ENCODE assay signal across 1 cellular context in genomic region chr4:110904435-110905050, GRCh38.
A peak's percentile ranks its signal among the peaks of the same experiment; 100 is the strongest.
TF ChIP-seq lines count a peak whose summit lies in the region.

No MANE protein-coding gene starts in this region.

TF ChIP-seq in HEK293, 187 proteins besides CTCF, POLR2A, EP300 and RAD21 (continued from another document and continues in another):
- no peak for TF ChIP-seq ZBTB11 (tag by site-specific recombination; conservative IDR thresholded peaks at IDR 0.05; ENCODE audit: low read depth)
- TF ChIP-seq ZNF621 (tag by site-specific recombination; IDR thresholded peaks at IDR 0.05) = no peak
- TF ChIP-seq, protein P1, sequence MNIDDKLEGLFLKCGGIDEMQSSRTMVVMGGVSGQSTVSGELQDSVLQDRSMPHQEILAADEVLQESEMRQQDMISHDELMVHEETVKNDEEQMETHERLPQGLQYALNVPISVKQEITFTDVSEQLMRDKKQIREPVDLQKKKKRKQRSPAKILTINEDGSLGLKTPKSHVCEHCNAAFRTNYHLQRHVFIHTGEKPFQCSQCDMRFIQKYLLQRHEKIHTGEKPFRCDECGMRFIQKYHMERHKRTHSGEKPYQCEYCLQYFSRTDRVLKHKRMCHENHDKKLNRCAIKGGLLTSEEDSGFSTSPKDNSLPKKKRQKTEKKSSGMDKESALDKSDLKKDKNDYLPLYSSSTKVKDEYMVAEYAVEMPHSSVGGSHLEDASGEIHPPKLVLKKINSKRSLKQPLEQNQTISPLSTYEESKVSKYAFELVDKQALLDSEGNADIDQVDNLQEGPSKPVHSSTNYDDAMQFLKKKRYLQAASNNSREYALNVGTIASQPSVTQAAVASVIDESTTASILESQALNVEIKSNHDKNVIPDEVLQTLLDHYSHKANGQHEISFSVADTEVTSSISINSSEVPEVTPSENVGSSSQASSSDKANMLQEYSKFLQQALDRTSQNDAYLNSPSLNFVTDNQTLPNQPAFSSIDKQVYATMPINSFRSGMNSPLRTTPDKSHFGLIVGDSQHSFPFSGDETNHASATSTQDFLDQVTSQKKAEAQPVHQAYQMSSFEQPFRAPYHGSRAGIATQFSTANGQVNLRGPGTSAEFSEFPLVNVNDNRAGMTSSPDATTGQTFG (tag by site-specific recombination; IDR thresholded peaks at IDR 0.05; ENCODE audit: borderline replicate concordance) = peak; percentile 89
- TF ChIP-seq, protein P2, sequence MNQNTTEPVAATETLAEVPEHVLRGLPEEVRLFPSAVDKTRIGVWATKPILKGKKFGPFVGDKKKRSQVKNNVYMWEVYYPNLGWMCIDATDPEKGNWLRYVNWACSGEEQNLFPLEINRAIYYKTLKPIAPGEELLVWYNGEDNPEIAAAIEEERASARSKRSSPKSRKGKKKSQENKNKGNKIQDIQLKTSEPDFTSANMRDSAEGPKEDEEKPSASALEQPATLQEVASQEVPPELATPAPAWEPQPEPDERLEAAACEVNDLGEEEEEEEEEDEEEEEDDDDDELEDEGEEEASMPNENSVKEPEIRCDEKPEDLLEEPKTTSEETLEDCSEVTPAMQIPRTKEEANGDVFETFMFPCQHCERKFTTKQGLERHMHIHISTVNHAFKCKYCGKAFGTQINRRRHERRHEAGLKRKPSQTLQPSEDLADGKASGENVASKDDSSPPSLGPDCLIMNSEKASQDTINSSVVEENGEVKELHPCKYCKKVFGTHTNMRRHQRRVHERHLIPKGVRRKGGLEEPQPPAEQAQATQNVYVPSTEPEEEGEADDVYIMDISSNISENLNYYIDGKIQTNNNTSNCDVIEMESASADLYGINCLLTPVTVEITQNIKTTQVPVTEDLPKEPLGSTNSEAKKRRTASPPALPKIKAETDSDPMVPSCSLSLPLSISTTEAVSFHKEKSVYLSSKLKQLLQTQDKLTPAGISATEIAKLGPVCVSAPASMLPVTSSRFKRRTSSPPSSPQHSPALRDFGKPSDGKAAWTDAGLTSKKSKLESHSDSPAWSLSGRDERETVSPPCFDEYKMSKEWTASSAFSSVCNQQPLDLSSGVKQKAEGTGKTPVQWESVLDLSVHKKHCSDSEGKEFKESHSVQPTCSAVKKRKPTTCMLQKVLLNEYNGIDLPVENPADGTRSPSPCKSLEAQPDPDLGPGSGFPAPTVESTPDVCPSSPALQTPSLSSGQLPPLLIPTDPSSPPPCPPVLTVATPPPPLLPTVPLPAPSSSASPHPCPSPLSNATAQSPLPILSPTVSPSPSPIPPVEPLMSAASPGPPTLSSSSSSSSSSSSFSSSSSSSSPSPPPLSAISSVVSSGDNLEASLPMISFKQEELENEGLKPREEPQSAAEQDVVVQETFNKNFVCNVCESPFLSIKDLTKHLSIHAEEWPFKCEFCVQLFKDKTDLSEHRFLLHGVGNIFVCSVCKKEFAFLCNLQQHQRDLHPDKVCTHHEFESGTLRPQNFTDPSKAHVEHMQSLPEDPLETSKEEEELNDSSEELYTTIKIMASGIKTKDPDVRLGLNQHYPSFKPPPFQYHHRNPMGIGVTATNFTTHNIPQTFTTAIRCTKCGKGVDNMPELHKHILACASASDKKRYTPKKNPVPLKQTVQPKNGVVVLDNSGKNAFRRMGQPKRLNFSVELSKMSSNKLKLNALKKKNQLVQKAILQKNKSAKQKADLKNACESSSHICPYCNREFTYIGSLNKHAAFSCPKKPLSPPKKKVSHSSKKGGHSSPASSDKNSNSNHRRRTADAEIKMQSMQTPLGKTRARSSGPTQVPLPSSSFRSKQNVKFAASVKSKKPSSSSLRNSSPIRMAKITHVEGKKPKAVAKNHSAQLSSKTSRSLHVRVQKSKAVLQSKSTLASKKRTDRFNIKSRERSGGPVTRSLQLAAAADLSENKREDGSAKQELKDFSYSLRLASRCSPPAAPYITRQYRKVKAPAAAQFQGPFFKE (tag by site-specific recombination; IDR thresholded peaks at IDR 0.05; ENCODE audit: borderline replicate concordance) = no peak
- TF ChIP-seq OVOL3 (tag by site-specific recombination; IDR thresholded peaks at IDR 0.05) = peak; percentile 98
- peak; percentile 61 for TF ChIP-seq GLIS1 (tag by site-specific recombination; IDR thresholded peaks at IDR 0.05)
- no peak for TF ChIP-seq ZNF433 (tag by site-specific recombination; IDR thresholded peaks at IDR 0.05; ENCODE audit: low read depth)
- no peak for TF ChIP-seq ZNF280C (tag by site-specific recombination; IDR thresholded peaks at IDR 0.05)
- TF ChIP-seq ZNF529 (tag by site-specific recombination; IDR thresholded peaks at IDR 0.05; ENCODE audit: insufficient replicate concordance) = no peak
- no peak for TF ChIP-seq ZNF792 (tag by site-specific recombination; IDR thresholded peaks at IDR 0.05)
- TF ChIP-seq SCRT2 (tag by site-specific recombination; IDR thresholded peaks at IDR 0.05) = peak; percentile 21; the same call in 1 of the 2 replicates
- TF ChIP-seq ZNF658 (tag by site-specific recombination; IDR thresholded peaks at IDR 0.05) = no peak
- TF ChIP-seq ZNF560 (tag by site-specific recombination; IDR thresholded peaks at IDR 0.05; ENCODE audit: borderline replicate concordance) = no peak
- TF ChIP-seq ZNF513 (tag by site-specific recombination; IDR thresholded peaks at IDR 0.05) = peak; percentile 51
- no peak for TF ChIP-seq ZNF768 (tag by site-specific recombination; IDR thresholded peaks at IDR 0.05)
- TF ChIP-seq ZNF777 (tag by site-specific recombination; IDR thresholded peaks at IDR 0.05; ENCODE audit: borderline replicate concordance) = no peak
- peak; percentile 82 for TF ChIP-seq ZNF626 (tag by site-specific recombination; IDR thresholded peaks at IDR 0.05)
- TF ChIP-seq ZNF660 (tag by site-specific recombination; IDR thresholded peaks at IDR 0.05) = peak; percentile 84
- peak; percentile 61; the same call in 1 of the 2 replicates for TF ChIP-seq YY1 (tag by site-specific recombination; IDR thresholded peaks at IDR 0.05)
- no peak for TF ChIP-seq SP2 (tag by site-specific recombination; IDR thresholded peaks at IDR 0.05)
- peak; percentile 52; the same call in 1 of the 2 replicates for TF ChIP-seq ZNF221 (tag by site-specific recombination; IDR thresholded peaks at IDR 0.05; ENCODE audit: borderline replicate concordance)
- TF ChIP-seq GLI2 (tag by site-specific recombination; IDR thresholded peaks at IDR 0.05; ENCODE audit: borderline replicate concordance, low read depth) = peak; percentile 99
- no peak; the same call in 1 of the 2 replicates for TF ChIP-seq PRDM10 (tag by site-specific recombination; IDR thresholded peaks at IDR 0.05)
- TF ChIP-seq ZBTB20 (tag by site-specific recombination; IDR thresholded peaks at IDR 0.05) = no peak
- TF ChIP-seq, protein P3, sequence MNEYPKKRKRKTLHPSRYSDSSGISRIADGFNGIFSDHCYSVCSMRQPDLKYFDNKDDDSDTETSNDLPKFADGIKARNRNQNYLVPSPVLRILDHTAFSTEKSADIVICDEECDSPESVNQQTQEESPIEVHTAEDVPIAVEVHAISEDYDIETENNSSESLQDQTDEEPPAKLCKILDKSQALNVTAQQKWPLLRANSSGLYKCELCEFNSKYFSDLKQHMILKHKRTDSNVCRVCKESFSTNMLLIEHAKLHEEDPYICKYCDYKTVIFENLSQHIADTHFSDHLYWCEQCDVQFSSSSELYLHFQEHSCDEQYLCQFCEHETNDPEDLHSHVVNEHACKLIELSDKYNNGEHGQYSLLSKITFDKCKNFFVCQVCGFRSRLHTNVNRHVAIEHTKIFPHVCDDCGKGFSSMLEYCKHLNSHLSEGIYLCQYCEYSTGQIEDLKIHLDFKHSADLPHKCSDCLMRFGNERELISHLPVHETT (tag by site-specific recombination; IDR thresholded peaks at IDR 0.05) = peak; percentile 94
- no peak for TF ChIP-seq ZNF133 (tag by site-specific recombination; IDR thresholded peaks at IDR 0.05)
- TF ChIP-seq ZNF391 (tag by site-specific recombination; IDR thresholded peaks at IDR 0.05; ENCODE audit: borderline replicate concordance, low read depth) = peak; percentile 91; the same call in 1 of the 2 replicates
- TF ChIP-seq ZNF341 (tag by site-specific recombination; IDR thresholded peaks at IDR 0.05; ENCODE audit: low read depth) = no peak
- TF ChIP-seq, protein P4, sequence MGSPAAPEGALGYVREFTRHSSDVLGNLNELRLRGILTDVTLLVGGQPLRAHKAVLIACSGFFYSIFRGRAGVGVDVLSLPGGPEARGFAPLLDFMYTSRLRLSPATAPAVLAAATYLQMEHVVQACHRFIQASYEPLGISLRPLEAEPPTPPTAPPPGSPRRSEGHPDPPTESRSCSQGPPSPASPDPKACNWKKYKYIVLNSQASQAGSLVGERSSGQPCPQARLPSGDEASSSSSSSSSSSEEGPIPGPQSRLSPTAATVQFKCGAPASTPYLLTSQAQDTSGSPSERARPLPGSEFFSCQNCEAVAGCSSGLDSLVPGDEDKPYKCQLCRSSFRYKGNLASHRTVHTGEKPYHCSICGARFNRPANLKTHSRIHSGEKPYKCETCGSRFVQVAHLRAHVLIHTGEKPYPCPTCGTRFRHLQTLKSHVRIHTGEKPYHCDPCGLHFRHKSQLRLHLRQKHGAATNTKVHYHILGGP (tag by site-specific recombination; IDR thresholded peaks at IDR 0.05) = peak; percentile 94
- TF ChIP-seq ZNF138 (tag by site-specific recombination; IDR thresholded peaks at IDR 0.05; ENCODE audit: borderline replicate concordance) = no peak
- TF ChIP-seq ZEB2 (tag by site-specific recombination; IDR thresholded peaks at IDR 0.05) = peak; percentile 96
- TF ChIP-seq IKZF3 (tag by site-specific recombination; IDR thresholded peaks at IDR 0.05) = peak; percentile 99
